ENCODE assay signal across 10 cellular contexts in genomic region chr9:121071356-121071755, GRCh38. TPM values are rescaled to one million over a fixed set of nuclear protein-coding genes. Genes with fewer than 3 reads are reported as not detected.
A peak's percentile ranks its signal among the peaks of the same experiment; 100 is the strongest.
DNase-seq lines count a peak whose midpoint lies in the region; ATAC-seq and TF ChIP-seq lines count a peak whose summit lies in the region.
"Had no signal": no experiment of that assay in that cellular context is flagged by ENCODE, and none has a peak within 500 bp of the region (broad histone marks: within the 10 kb centered on the region; RNA-seq: fewer than 3 reads in every experiment).

No MANE protein-coding gene starts in this region.

- H3K27ac ChIP-seq in ovary: peak overlapping the region in 1 of 2 donors; percentile 56
- H3K27ac ChIP-seq: parathyroid adenoma had no signal

- H3K4me3 ChIP-seq in GM12864 (ENCODE audit: low read depth, low read length) (peak overlapping the region; percentile 52), astrocyte of the cerebellum (ENCODE audit: low read depth, low read length) (peak overlapping the region; percentile 16), ovary (peak overlapping the region; percentile 25)

- no peak for TF ChIP-seq POLR2A in ovary (IDR thresholded peaks at IDR 0.05)

- no peaks in the 10 kb centered on the region for H3K27me3 ChIP-seq in ovary

- TF ChIP-seq CTCF in GM12864 (IDR thresholded peaks at IDR 0.05; ENCODE audit: low read depth, low read length, missing control alignments) (no peak), astrocyte of the cerebellum (IDR thresholded peaks at IDR 0.05; ENCODE audit: low read depth, low read length, missing control alignments) (no peak), ovary (IDR thresholded peaks at IDR 0.05) (no peak)

- in situ Hi-C loops in astrocyte of the cerebellum (cut with HindIII; ENCODE audit: low sequenced_read_pairs): no loop called here

- H3K9me3 ChIP-seq in ovary: no peaks in the 10 kb centered on the region

- no peaks in the 10 kb centered on the region for H3K36me3 ChIP-seq in ovary

- H3K4me1 ChIP-seq in ovary (ENCODE audit: insufficient read depth): peaks cover 5% of the 10 kb centered on the region
- H3K4me1 ChIP-seq: parathyroid adenoma had no signal

- intact Hi-C loops in ovary (cut with DNase I): loop anchor here in 2 of 4 donors (5.0 to 10.0 kb wide), 2 partner anchors 314 to 317 kb away; no protein-coding TSS in a partner anchor

- peak; percentile 2 for ATAC-seq in HG03442 (IDR thresholded peaks at IDR 0.05; ENCODE audit: unreplicated experiment)

- no peak for TF ChIP-seq EP300 in ovary (IDR thresholded peaks at IDR 0.05)

- DNase-seq in GM12864 (ENCODE audit: low read depth) (peak; percentile 38), astrocyte of the cerebellum (ENCODE audit: low read depth) (no peak), ovary (no peak), SW 1271 (lab: John Stamatoyannopoulos, UW) (no peak), NCI-H446 (lab: John Stamatoyannopoulos, UW) (no peak), NCI-H146 (lab: John Stamatoyannopoulos, UW) (no peak), D341Med (ENCODE audit: low spot score) (no peak)
- DNase-seq: NCI-H1694 treated with DMSO at 0.1 percent for 48 hours had no signal

- 94 to 99% (median 96%) methylated on average over 2 of the region's 2 CpGs for WGBS in ovary, 3 donors

RNA-seq across cellular contexts. Expression of gene CNTRL, which starts 3.4 kb away (rescaled TPM):
- total RNA-seq in ovary: 10 to 100 TPM; 16.0 to 27.2 (median 19.8) TPM
- 10 to 100 TPM; 10.0 to 11.7 TPM for polyA plus RNA-seq in ovary

RNA-seq across cellular contexts. Expression of gene C5, which starts 21.3 kb away (rescaled TPM):
- total RNA-seq in ovary: 1 to 10 TPM; 3.8 to 7.2 (median 4.6) TPM
- polyA plus RNA-seq in ovary: 1 to 10 TPM; 3.0 to 5.4 TPM
